11 cellular contexts compared by ENCODE assay signal in the genomic region with DNA sequence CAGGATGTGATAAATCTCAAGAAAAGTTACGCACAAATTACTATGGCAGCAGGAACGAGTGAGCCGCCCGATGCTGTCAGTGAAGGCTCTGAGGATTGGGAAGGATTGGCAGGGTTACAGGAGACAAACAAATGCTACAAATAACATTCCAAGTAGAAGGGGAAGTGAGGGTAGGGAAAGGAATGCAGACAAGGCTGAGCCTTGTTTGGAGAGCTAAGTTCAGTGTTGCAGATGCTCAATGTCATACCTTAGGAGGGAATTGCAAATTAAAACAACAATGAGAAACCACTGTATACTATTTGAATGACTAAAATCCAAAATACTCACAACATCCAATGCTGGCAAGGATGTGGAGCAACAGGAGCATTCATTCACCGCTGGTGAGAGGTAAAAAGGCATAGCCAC. TPM values are rescaled to one million over a fixed set of nuclear protein-coding genes. Genes with fewer than 3 reads are reported as not detected.
DNase-seq lines count a peak whose midpoint lies in the region; ATAC-seq and TF ChIP-seq lines count a peak whose summit lies in the region.
"Had no signal": no experiment of that assay in that cellular context is flagged by ENCODE, and none has a peak within 500 bp of the region (broad histone marks: within the 10 kb centered on the region; RNA-seq: fewer than 3 reads in every experiment).

No MANE protein-coding gene starts in this region.

- H3K9me3 ChIP-seq in PC-3 (ENCODE audit: low read length), result no peaks in the 10 kb centered on the region
- H3K9me3 ChIP-seq in heart right ventricle, result no peaks in the 10 kb centered on the region
- no peaks in the 10 kb centered on the region for H3K9me3 ChIP-seq in esophagus squamous epithelium

- intact Hi-C loops in PC-3 (cut with micrococcal nuclease), result loop anchor here (2.0 to 5.0 kb wide), 2 partner anchors 15 to 161 kb away; no protein-coding TSS in a partner anchor
- intact Hi-C loops in heart right ventricle (cut with DNase I), result loop anchor here in 4 of 10 donors (5.0 kb wide), 3 partner anchors 106 to 156 kb away; no protein-coding TSS in a partner anchor
- intact Hi-C loops in esophagus squamous epithelium (cut with DNase I), result loop anchor here (5.0 kb wide), 1 partner anchor 106 kb away; no protein-coding TSS in a partner anchor

- POLR2A ChIA-PET in PC-3 (lab: Charles Lee; ENCODE audit: unreplicated experiment), result interaction anchor here (0.6 kb wide), 1 partner anchor 14 kb away, joined by 4 read pairs; no protein-coding TSS in a partner anchor

- no TSS peak for BruUV-seq in PC-3 (replicated peaks; lab: Mats Ljungman, UMichigan)

- H3K79me2 ChIP-seq in PC-3 (ENCODE audit: low read length), result no peaks in the 10 kb centered on the region

- no peaks in the 10 kb centered on the region for H3F3A ChIP-seq in PC-3 (ENCODE audit: low read length, unreplicated experiment)

- peak overlapping the region; percentile 33; the same call in 1 of the 2 replicates for H3K9ac ChIP-seq in PC-3 (ENCODE audit: low read length)

- DNase-seq in Daoy (ENCODE audit: low read depth) (peak; percentile 39), PC-3 (peak; percentile 86), epithelial cell of prostate (ENCODE audit: low read depth, low spot score) (no peak), neural crest cell (ENCODE audit: low read depth, low spot score) (no peak), heart right ventricle (no peak), MV-4-11 (lab: John Stamatoyannopoulos, UW) (no peak), esophagus squamous epithelium (lab: John Stamatoyannopoulos, UW) (no peak)
- DNase-seq: activated CD4-positive, alpha-beta T cell treated with anti-CD3 and anti-CD28 coated beads for 48 hours; NCI-H2171 treated with DMSO at 0.1 percent for 48 hours had no signal

- CTCF ChIA-PET in PC-3 (lab: Charles Lee), result interaction anchor here (0.6 to 1.0 kb wide), 2 partner anchors 22 to 214 kb away, joined by 3 to 4 read pairs; no protein-coding TSS in a partner anchor

- ATAC-seq in PC-3 (peak; percentile 87), heart right ventricle (no peak), HG02759 (IDR thresholded peaks at IDR 0.05; ENCODE audit: unreplicated experiment) (no peak)

- no peaks in the 10 kb centered on the region for H4K20me1 ChIP-seq in PC-3 (ENCODE audit: low read length)

- peak overlapping the region; percentile 66 for H3K4me2 ChIP-seq in PC-3 (ENCODE audit: low read length)

- no peaks in the 10 kb centered on the region for H3K27me3 Mint-ChIP-seq in neural crest cell (ENCODE audit: low read depth)

- H3K4me3 ChIP-seq in PC-3 (ENCODE audit: low read length) (no peak overlapping the region; the same call in 1 of the 2 replicates), heart right ventricle (no peak overlapping the region), esophagus squamous epithelium (no peak overlapping the region)

- no peaks in the 10 kb centered on the region for H3K4me1 Mint-ChIP-seq in neural crest cell
- H3K4me1 Mint-ChIP-seq: memory B cell had no signal

- no peaks in the 10 kb centered on the region for H3K9me2 ChIP-seq in PC-3 (replicated peaks; ENCODE audit: low read length)

- H3K36me3 ChIP-seq in PC-3 (ENCODE audit: low read depth, low read length) (no peaks in the 10 kb centered on the region), heart right ventricle (no peaks in the 10 kb centered on the region), esophagus squamous epithelium (no peaks in the 10 kb centered on the region)

- peaks cover 24% of the 10 kb centered on the region for H3K4me1 ChIP-seq in PC-3 (ENCODE audit: insufficient read depth, low read length)
- H3K4me1 ChIP-seq in heart right ventricle, result peaks cover 0 to 18% (median 0%) of the 10 kb centered on the region in 9 donors
- H3K4me1 ChIP-seq in esophagus squamous epithelium, result peaks cover 0 to 6% (median 0%) of the 10 kb centered on the region in 3 donors

- peak overlapping the region; percentile 17 for H3K27ac Mint-ChIP-seq in neural crest cell (ENCODE audit: unreplicated experiment)
- H3K27ac Mint-ChIP-seq: memory B cell had no signal

- 64 to 69% methylated on average over 5 of the region's 5 CpGs for WGBS in heart right ventricle, 2 donors
- 62 to 68% methylated on average over 5 of the region's 5 CpGs for WGBS in esophagus squamous epithelium, 2 donors

- no peak overlapping the region for H3K4me3 Mint-ChIP-seq in neural crest cell
- H3K4me3 Mint-ChIP-seq: memory B cell had no signal

- H3K9me3 Mint-ChIP-seq in neural crest cell, result no peaks in the 10 kb centered on the region
- H3K9me3 Mint-ChIP-seq: memory B cell had no signal

- peak overlapping the region; percentile 59 for H2AFZ ChIP-seq in PC-3 (ENCODE audit: low read length)

- TF ChIP-seq POLR2A in esophagus squamous epithelium (IDR thresholded peaks at IDR 0.05), result no peak

- H3K36me3 Mint-ChIP-seq in neural crest cell (ENCODE audit: low read depth), result no peaks in the 10 kb centered on the region
- H3K36me3 Mint-ChIP-seq: memory B cell had no signal

- TF ChIP-seq CTCF in PC-3 (conservative IDR thresholded peaks at IDR 0.05; ENCODE audit: low read depth, low read length) (no peak), neural crest cell (conservative IDR thresholded peaks at IDR 0.05) (no peak), heart right ventricle (IDR thresholded peaks at IDR 0.05) (no peak), esophagus squamous epithelium (IDR thresholded peaks at IDR 0.05) (no peak)

- H3K27ac ChIP-seq in PC-3 (ENCODE audit: low read length) (peak overlapping the region; percentile 85), epithelial cell of prostate (peak overlapping the region; percentile 39), heart right ventricle (no peak overlapping the region), esophagus squamous epithelium (no peak overlapping the region)

- no peaks in the 10 kb centered on the region for H3K27me3 ChIP-seq in PC-3 (ENCODE audit: low read length)
- no peaks in the 10 kb centered on the region for H3K27me3 ChIP-seq in heart right ventricle
- peaks cover 0 to 10% (median 0%) of the 10 kb centered on the region in 4 donors for H3K27me3 ChIP-seq in esophagus squamous epithelium

RNA-seq across cellular contexts. Expression of a gene that starts 1.3 kb away (rescaled TPM):
- not detected in 2 replicates for total RNA-seq in Daoy (2014; rRNA removed; shearing (Covaris generic))
- total RNA-seq in PC-3 (2014; rRNA removed), result not detected in 2 replicates
- total RNA-seq in neural crest cell, result not detected in 2 replicates
- under 1 TPM in 3 of 10 donors, not detected in 7; 0.15 to 0.37 (median 0.22) TPM for total RNA-seq in heart right ventricle
- polyA plus RNA-seq in heart right ventricle, result under 1 TPM in 1 of 2 donors, not detected in 1; 0.04 TPM
- total RNA-seq in esophagus squamous epithelium, result not detected

RNA-seq across cellular contexts. Expression of a gene that starts 21.3 kb away (rescaled TPM):
- total RNA-seq in Daoy (2014; rRNA removed; shearing (Covaris generic)), result not detected in 2 replicates
- not detected in 2 replicates for total RNA-seq in PC-3 (2014; rRNA removed)
- not detected in 2 replicates for total RNA-seq in neural crest cell
- total RNA-seq in heart right ventricle, result under 1 TPM in 1 of 10 donors, not detected in 9; 0.81 TPM
- polyA plus RNA-seq in heart right ventricle, result not detected
- total RNA-seq in esophagus squamous epithelium, result not detected

RNA-seq across cellular contexts. Expression of a gene that starts 32.9 kb away (rescaled TPM):
- not detected in 2 replicates for total RNA-seq in Daoy (2014; rRNA removed; shearing (Covaris generic))
- total RNA-seq in PC-3 (2014; rRNA removed), result not detected in 2 replicates
- total RNA-seq in neural crest cell, result not detected in 2 replicates
- not detected for total RNA-seq in heart right ventricle
- under 1 TPM in 1 of 2 donors, not detected in 1; 0.04 TPM for polyA plus RNA-seq in heart right ventricle
- total RNA-seq in esophagus squamous epithelium, result not detected

Comparison
In these comparisons a context has a peak if more than half of its experiments do, and no peak if none do; other contexts are left out.
1. DNase-seq: peak in Daoy (single experiment) and PC-3 (single experiment); none in epithelial cell of prostate (single experiment), neural crest cell (single experiment), heart right ventricle (0 of 2), MV-4-11 (single experiment) and esophagus squamous epithelium (single experiment).
2. H3K27ac ChIP-seq: peak in PC-3 (single experiment) and epithelial cell of prostate (single experiment); none in heart right ventricle (0 of 10) and esophagus squamous epithelium (0 of 4).